Comparison of ENCODE assay signal across 7 cellular contexts in the genomic region with DNA sequence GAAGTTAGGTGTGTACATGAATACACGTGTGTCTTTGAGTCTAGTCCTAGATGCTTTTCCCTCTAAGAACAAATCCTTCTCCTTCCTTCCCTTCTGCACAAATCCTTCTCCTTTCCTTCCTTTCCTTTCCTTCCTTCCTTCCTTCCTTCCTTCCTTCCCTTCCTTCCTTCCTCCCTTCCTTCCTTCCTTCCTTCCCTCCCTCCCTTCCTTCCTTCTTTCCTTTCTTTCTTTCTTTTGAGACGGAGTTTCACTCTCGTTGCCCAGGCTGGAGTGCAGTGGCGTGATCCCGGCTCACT. TPM values are rescaled to one million over a fixed set of nuclear protein-coding genes. Genes with fewer than 3 reads are reported as not detected.
A peak's percentile ranks its signal among the peaks of the same experiment; 100 is the strongest.
DNase-seq lines count a peak whose midpoint lies in the region; ATAC-seq and TF ChIP-seq lines count a peak whose summit lies in the region.
"Not testable (repeated sequence)": the region's sequence is repeated elsewhere in the genome, so short reads cannot be mapped to it uniquely, and the experiment has no call there.

No MANE protein-coding gene starts in this region.

- H3K9ac ChIP-seq in GM23248, result not testable (repeated sequence)
- peak overlapping the region in 1 of 3 donors; percentile 82 for H3K9ac ChIP-seq in skeletal muscle tissue (ENCODE audit: low read depth in 1 of 3, low read length in 3 of 3)

- H2AFZ ChIP-seq in GM23248; OCI-LY7 (ENCODE audit: low read length): not testable (repeated sequence)

- 33 to 59% methylated on average over 5 of the region's 5 CpGs for WGBS in GM23248 (ENCODE audit: low coverage in 1 of 2, low lambda C conversion rate in 2 of 2, missing lambda C conversion rate in 2 of 2), 2 experiments

- H3K9me3 ChIP-seq in GM23248 (ENCODE audit: low read depth); OCI-LY7 (ENCODE audit: low read length); skeletal muscle tissue (ENCODE audit: control insufficient read depth in 3 of 3, low read length in 3 of 3): not testable (repeated sequence)

- H3K27me3 Mint-ChIP-seq in activated CD4-positive, alpha-beta memory T cell treated with anti-CD3 and anti-CD28 coated beads for 36 hours; activated naive CD8-positive, alpha-beta T cell treated with anti-CD3 and anti-CD28 coated beads, Interleukin-2, amount 10 ng/mL, durations not matched to agents 7 days and 5 days; naive B cell: not testable (repeated sequence)
- peaks cover 18% of the 10 kb centered on the region for H3K27me3 Mint-ChIP-seq in endothelial cell (ENCODE audit: unreplicated experiment)

- in situ Hi-C loops in GM23248 (cut with MboI), result not testable (repeated sequence)

- H3K4me1 Mint-ChIP-seq in activated CD4-positive, alpha-beta memory T cell treated with anti-CD3 and anti-CD28 coated beads for 36 hours (ENCODE audit: low read depth), result peaks cover 24% of the 10 kb centered on the region
- peaks cover 35% of the 10 kb centered on the region for H3K4me1 Mint-ChIP-seq in activated naive CD8-positive, alpha-beta T cell treated with anti-CD3 and anti-CD28 coated beads, Interleukin-2, amount 10 ng/mL, durations not matched to agents 7 days and 5 days
- H3K4me1 Mint-ChIP-seq in endothelial cell (ENCODE audit: unreplicated experiment) (peaks cover 14% of the 10 kb centered on the region), naive B cell (peaks cover 29 to 34% (median 30%) of the 10 kb centered on the region in 3 donors)

- TF ChIP-seq CTCF in OCI-LY7 (conservative IDR thresholded peaks at IDR 0.05; ENCODE audit: low read length); endothelial cell (IDR thresholded peaks at IDR 0.05; ENCODE audit: unreplicated experiment): not testable (repeated sequence)

- H4K20me1 ChIP-seq in GM23248 (ENCODE audit: insufficient read depth); OCI-LY7 (ENCODE audit: insufficient read depth, low read length): not testable (repeated sequence)

- peak overlapping the region; percentile 60 for H3K4me2 ChIP-seq in GM23248 (ENCODE audit: unreplicated experiment)
- H3K4me2 ChIP-seq in OCI-LY7 (ENCODE audit: low read length), result peak overlapping the region; percentile 56; the same call in 1 of the 2 replicates

- not testable (repeated sequence) for H3K27ac Mint-ChIP-seq in activated CD4-positive, alpha-beta memory T cell treated with anti-CD3 and anti-CD28 coated beads for 36 hours; endothelial cell (ENCODE audit: unreplicated experiment)
- H3K27ac Mint-ChIP-seq in activated naive CD8-positive, alpha-beta T cell treated with anti-CD3 and anti-CD28 coated beads, Interleukin-2, amount 10 ng/mL, durations not matched to agents 7 days and 5 days, result peak overlapping the region; percentile 48
- peak overlapping the region in 4 of 6 donors; percentile 39 to 81 (median 72) for H3K27ac Mint-ChIP-seq in naive B cell

- not testable (repeated sequence) for ATAC-seq in activated naive CD8-positive, alpha-beta T cell treated with anti-CD3 and anti-CD28 coated beads, Interleukin-2, amount 10 ng/mL, durations not matched to agents 7 days and 5 days (ENCODE audit: low read depth); naive B cell (ENCODE audit: low read depth in 2 of 2)

- H3F3A ChIP-seq in GM23248 (ENCODE audit: insufficient read depth), result peaks cover 30% of the 10 kb centered on the region

- not testable (repeated sequence) for DNase-seq in GM23248; OCI-LY7 (ENCODE audit: low spot score); activated CD4-positive, alpha-beta memory T cell treated with anti-CD3 and anti-CD28 coated beads for 36 hours; activated naive CD8-positive, alpha-beta T cell treated with anti-CD3 and anti-CD28 coated beads, Interleukin-2, amount 10 ng/mL, durations not matched to agents 7 days and 5 days; endothelial cell (ENCODE audit: low spot score); naive B cell

- peaks cover 10% of the 10 kb centered on the region; the same call in 1 of the 2 replicates for H3K36me3 ChIP-seq in GM23248 (ENCODE audit: low read depth)
- peaks cover 50% of the 10 kb centered on the region for H3K36me3 ChIP-seq in OCI-LY7 (ENCODE audit: insufficient read depth, low read length)
- peaks cover 21 to 28% (median 24%) of the 10 kb centered on the region in 3 donors for H3K36me3 ChIP-seq in skeletal muscle tissue (ENCODE audit: control insufficient read depth in 3 of 3, insufficient read depth in 3 of 3, low read length in 3 of 3)

- peak overlapping the region; percentile 97 for H3K4me3 Mint-ChIP-seq in activated CD4-positive, alpha-beta memory T cell treated with anti-CD3 and anti-CD28 coated beads for 36 hours
- peak overlapping the region; percentile 90 for H3K4me3 Mint-ChIP-seq in activated naive CD8-positive, alpha-beta T cell treated with anti-CD3 and anti-CD28 coated beads, Interleukin-2, amount 10 ng/mL, durations not matched to agents 7 days and 5 days
- H3K4me3 Mint-ChIP-seq in endothelial cell (ENCODE audit: unreplicated experiment) (peak overlapping the region; percentile 76), naive B cell (peak overlapping the region in 7 of 8 donors; percentile 2 to 91 (median 69))

- POLR2A ChIA-PET in OCI-LY7 (lab: Charles Lee), result not testable (repeated sequence)
- POLR2A ChIA-PET in activated CD4-positive, alpha-beta memory T cell treated with anti-CD3 and anti-CD28 coated beads for 36 hours (lab: Charles Lee), result interaction anchor here (0.5 to 1.9 kb wide), 3 partner anchors 59 to 176 kb away, joined by 3 to 6 read pairs (median 3); no protein-coding TSS in a partner anchor
- POLR2A ChIA-PET in activated naive CD8-positive, alpha-beta T cell treated with anti-CD3 and anti-CD28 coated beads, Interleukin-2, amount 10 ng/mL, durations not matched to agents 7 days and 5 days (lab: Charles Lee), result interaction anchor here (0.5 to 3.1 kb wide), 7 partner anchors 10 to 192 kb away, joined by 3 to 21 read pairs (median 10); a partner anchor contains a TSS

- BruUV-seq in OCI-LY7 (replicated peaks; lab: Mats Ljungman, UMichigan), result not testable (repeated sequence)

- H3K4me3 ChIP-seq in GM23248, result not testable (repeated sequence)
- H3K4me3 ChIP-seq in OCI-LY7 (ENCODE audit: low read depth, low read length, poor library complexity, severe bottlenecking) (peak overlapping the region; percentile 42), skeletal muscle tissue (ENCODE audit: low read length in 3 of 3) (peak overlapping the region; percentile 59 to 81 (median 63))

- CTCF ChIA-PET in OCI-LY7 (lab: Charles Lee; ENCODE audit: unreplicated experiment), result not testable (repeated sequence)
- CTCF ChIA-PET in activated CD4-positive, alpha-beta memory T cell treated with anti-CD3 and anti-CD28 coated beads for 36 hours (lab: Charles Lee), result interaction anchor here (0.6 to 5.4 kb wide), 15 partner anchors 8 to 1206 kb away, joined by 3 to 36 read pairs (median 10); a partner anchor contains a TSS

- intact Hi-C loops in OCI-LY7 (cut with micrococcal nuclease; ENCODE audit: unreplicated experiment), result loop anchor here (1.0 to 2.0 kb wide), 4 partner anchors 47 to 175 kb away; a partner anchor contains a TSS
- intact Hi-C loops in activated CD4-positive, alpha-beta memory T cell treated with anti-CD3 and anti-CD28 coated beads for 36 hours (cut with micrococcal nuclease), result loop anchor here (1.0 to 10.0 kb wide), 5 partner anchors 48 to 259 kb away; a partner anchor contains a TSS

- H3K79me2 ChIP-seq in GM23248 (ENCODE audit: insufficient read depth), result not testable (repeated sequence)
- peaks cover 16% of the 10 kb centered on the region; the same call in 1 of the 2 replicates for H3K79me2 ChIP-seq in OCI-LY7 (ENCODE audit: insufficient read depth, low read depth, low read length)

- H3K27ac ChIP-seq in GM23248; OCI-LY7 (ENCODE audit: low read depth, low read length, poor library complexity, severe bottlenecking); skeletal muscle tissue (ENCODE audit: low read depth, low read length): not testable (repeated sequence)

- not testable (repeated sequence) for H3K4me1 ChIP-seq in GM23248 (ENCODE audit: insufficient read depth)
- H3K4me1 ChIP-seq in OCI-LY7 (ENCODE audit: insufficient read depth, low read length, poor library complexity, severe bottlenecking), result peaks cover 22% of the 10 kb centered on the region
- peaks cover 13 to 26% (median 15%) of the 10 kb centered on the region in 3 donors for H3K4me1 ChIP-seq in skeletal muscle tissue (ENCODE audit: control insufficient read depth in 3 of 3, insufficient read depth in 3 of 3, low read length in 3 of 3)

- H3K9me2 ChIP-seq in GM23248 (ENCODE audit: insufficient read depth); OCI-LY7 (ENCODE audit: insufficient read depth, low read length): not testable (repeated sequence)

- H3K9me3 Mint-ChIP-seq in activated CD4-positive, alpha-beta memory T cell treated with anti-CD3 and anti-CD28 coated beads for 36 hours; activated naive CD8-positive, alpha-beta T cell treated with anti-CD3 and anti-CD28 coated beads, Interleukin-2, amount 10 ng/mL, durations not matched to agents 7 days and 5 days; endothelial cell (ENCODE audit: unreplicated experiment); naive B cell: not testable (repeated sequence)

- H3K27me3 ChIP-seq in GM23248 (replicated peaks; ENCODE audit: insufficient read depth); skeletal muscle tissue (ENCODE audit: control insufficient read depth in 3 of 3, insufficient read depth in 3 of 3, low read length in 3 of 3): not testable (repeated sequence)

- H3K36me3 Mint-ChIP-seq in activated CD4-positive, alpha-beta memory T cell treated with anti-CD3 and anti-CD28 coated beads for 36 hours, result peaks cover 25% of the 10 kb centered on the region
- H3K36me3 Mint-ChIP-seq in activated naive CD8-positive, alpha-beta T cell treated with anti-CD3 and anti-CD28 coated beads, Interleukin-2, amount 10 ng/mL, durations not matched to agents 7 days and 5 days, result peaks cover 27% of the 10 kb centered on the region
- peaks cover 36% of the 10 kb centered on the region for H3K36me3 Mint-ChIP-seq in endothelial cell (ENCODE audit: low read depth, unreplicated experiment)
- H3K36me3 Mint-ChIP-seq in naive B cell, result not testable (repeated sequence)

RNA-seq across cellular contexts. Expression of a gene that starts 0.6 kb away (rescaled TPM):
- total RNA-seq in GM23248 (2014; rRNA removed; shearing (Covaris generic)), result 4.7 and 5.2 TPM in 2 replicates
- polyA plus RNA-seq in GM23248 (2016; fragmentation: Nextera tagmentation; extraction: Ambion mirVana) (2.6 and 3.2 TPM in 2 replicates), naive B cell (ENCODE audit: low read depth in 6 of 6) (10 to 100 TPM in 5 of 6 donors, 1 to 10 TPM in 1; 9.4 to 17.3 (median 11.5) TPM)
- total RNA-seq in OCI-LY7 (2014; rRNA removed; shearing (Covaris generic)), result 27.1 and 28.4 TPM in 2 replicates
- total RNA-seq in OCI-LY7 (2022) (27.2 and 29.2 TPM in 2 replicates), endothelial cell (ENCODE audit: unreplicated experiment) (8.2 TPM), skeletal muscle tissue (5.7 TPM)
- total RNA-seq in activated CD4-positive, alpha-beta memory T cell treated with anti-CD3 and anti-CD28 coated beads for 36 hours, result 10 to 100 TPM; 18.0 to 20.6 TPM
- total RNA-seq in activated naive CD8-positive, alpha-beta T cell treated with anti-CD3 and anti-CD28 coated beads, Interleukin-2, amount 10 ng/mL, durations not matched to agents 7 days and 5 days, result 10 to 100 TPM; 31.6 to 32.0 TPM

RNA-seq across cellular contexts. Expression of a gene that starts 6.0 kb away (rescaled TPM):
- total RNA-seq in GM23248 (2014; rRNA removed; shearing (Covaris generic)), result 28.6 and 33.2 TPM in 2 replicates
- polyA plus RNA-seq in GM23248 (2016; fragmentation: Nextera tagmentation; extraction: Ambion mirVana) (55.0 TPM in 2 replicates), naive B cell (ENCODE audit: low read depth in 6 of 6) (100 to 1,000 TPM; 431 to 655 (median 460) TPM)
- total RNA-seq in OCI-LY7 (2014; rRNA removed; shearing (Covaris generic)), result 43.5 and 46.5 TPM in 2 replicates
- total RNA-seq in OCI-LY7 (2022) (110 and 122 TPM in 2 replicates), endothelial cell (ENCODE audit: unreplicated experiment) (156 TPM), skeletal muscle tissue (25.6 TPM)
- 100 to 1,000 TPM; 110 to 118 TPM for total RNA-seq in activated CD4-positive, alpha-beta memory T cell treated with anti-CD3 and anti-CD28 coated beads for 36 hours
- 100 to 1,000 TPM; 195 to 216 TPM for total RNA-seq in activated naive CD8-positive, alpha-beta T cell treated with anti-CD3 and anti-CD28 coated beads, Interleukin-2, amount 10 ng/mL, durations not matched to agents 7 days and 5 days

RNA-seq across cellular contexts. Expression of a gene that starts 47.8 kb away (rescaled TPM):
- total RNA-seq in GM23248 (2014; rRNA removed; shearing (Covaris generic)), result 27.7 and 46.9 TPM in 2 replicates
- 5.9 and 6.1 TPM in 2 replicates for polyA plus RNA-seq in GM23248 (2016; fragmentation: Nextera tagmentation; extraction: Ambion mirVana)
- 40.6 and 43.2 TPM in 2 replicates for total RNA-seq in OCI-LY7 (2014; rRNA removed; shearing (Covaris generic))
- 62.5 and 66.7 TPM in 2 replicates for total RNA-seq in OCI-LY7 (2022)
- total RNA-seq in activated CD4-positive, alpha-beta memory T cell treated with anti-CD3 and anti-CD28 coated beads for 36 hours, result 10 to 100 TPM; 44.0 to 44.8 TPM
- total RNA-seq in activated naive CD8-positive, alpha-beta T cell treated with anti-CD3 and anti-CD28 coated beads, Interleukin-2, amount 10 ng/mL, durations not matched to agents 7 days and 5 days, result 10 to 100 TPM; 98.6 to 99.9 TPM
- total RNA-seq in endothelial cell (ENCODE audit: unreplicated experiment), result 56.1 TPM
- polyA plus RNA-seq in naive B cell (ENCODE audit: low read depth in 6 of 6), result 10 to 100 TPM in 1 of 6 donors, 1 to 10 TPM in 4, under 1 TPM in 1; 0.71 to 11.8 (median 5.5) TPM
- total RNA-seq in skeletal muscle tissue, result 8.9 TPM

RNA-seq across cellular contexts. Expression of a gene that starts 48.7 kb away (rescaled TPM):
- 34.8 and 40.2 TPM in 2 replicates for total RNA-seq in GM23248 (2014; rRNA removed; shearing (Covaris generic))
- polyA plus RNA-seq in GM23248 (2016; fragmentation: Nextera tagmentation; extraction: Ambion mirVana) (58.1 and 60.0 TPM in 2 replicates), naive B cell (ENCODE audit: low read depth in 6 of 6) (10 to 100 TPM; 37.0 to 50.3 (median 46.2) TPM)
- 25.0 and 30.8 TPM in 2 replicates for total RNA-seq in OCI-LY7 (2014; rRNA removed; shearing (Covaris generic))
- total RNA-seq in OCI-LY7 (2022) (58.0 and 62.1 TPM in 2 replicates), endothelial cell (ENCODE audit: unreplicated experiment) (61.1 TPM), skeletal muscle tissue (19.3 TPM)
- total RNA-seq in activated CD4-positive, alpha-beta memory T cell treated with anti-CD3 and anti-CD28 coated beads for 36 hours, result 10 to 100 TPM; 43.0 to 48.5 TPM
- 10 to 100 TPM; 34.3 to 37.6 TPM for total RNA-seq in activated naive CD8-positive, alpha-beta T cell treated with anti-CD3 and anti-CD28 coated beads, Interleukin-2, amount 10 ng/mL, durations not matched to agents 7 days and 5 days
